8 cellular contexts compared by ENCODE assay signal in the genomic region with DNA sequence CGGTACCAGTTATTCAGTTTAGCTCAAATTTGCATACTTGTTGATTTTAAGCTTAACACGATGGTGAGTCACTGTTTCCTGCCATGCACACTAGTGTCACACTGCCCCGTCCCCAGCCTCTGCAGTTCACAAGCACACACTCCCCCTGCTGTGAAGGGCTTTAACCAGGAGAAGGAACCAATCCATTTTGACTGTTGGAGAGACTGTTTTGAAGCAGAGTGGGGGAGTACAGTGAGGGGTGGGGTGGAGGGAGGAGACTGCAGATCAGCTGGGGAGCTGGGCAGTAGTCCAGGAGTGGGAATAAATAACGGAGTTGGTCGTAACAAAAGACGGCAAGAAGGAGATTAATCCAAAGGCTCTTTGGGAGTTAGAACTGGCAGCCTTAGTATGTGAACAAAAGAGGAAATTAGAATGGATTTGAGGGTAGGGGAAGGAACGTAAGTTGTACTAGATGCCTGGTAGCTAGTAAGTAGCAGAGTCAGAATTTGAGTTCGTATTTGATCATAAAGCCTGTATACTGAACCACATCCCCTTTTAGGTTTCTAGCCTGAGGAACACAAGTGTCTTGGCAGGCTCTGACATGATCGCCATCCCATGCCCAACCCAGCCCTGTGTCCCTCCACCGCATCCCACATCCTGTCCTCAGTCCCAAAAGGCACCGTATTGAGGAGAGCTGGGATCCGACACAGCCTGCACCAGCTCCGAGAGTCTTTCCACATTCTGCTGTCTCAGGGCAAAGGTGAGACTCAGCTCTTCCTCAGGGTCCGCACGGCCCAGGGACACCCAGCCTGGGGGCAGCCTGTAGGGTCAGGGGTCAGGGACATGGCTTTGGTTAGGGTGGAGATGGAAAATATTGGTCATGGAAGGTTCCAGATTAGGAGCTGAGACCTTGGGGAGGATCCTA. TPM values are rescaled to one million over a fixed set of nuclear protein-coding genes. Genes with fewer than 3 reads are reported as not detected.
DNase-seq lines count a peak whose midpoint lies in the region; ATAC-seq lines count a peak whose summit lies in the region.

No MANE protein-coding gene starts in this region.

- peak overlapping the region; percentile 57 for H3K27ac ChIP-seq in KOPT-K1 (ENCODE audit: low read depth, low read length, poor library complexity, severe bottlenecking)
- H3K27ac ChIP-seq in ectodermal cell (ENCODE audit: insufficient read depth, low read depth, low read length, poor library complexity, severe bottlenecking) = no peak overlapping the region

- peaks cover 15% of the 10 kb centered on the region for H3K4me1 ChIP-seq in ectodermal cell (ENCODE audit: control insufficient read depth, insufficient read depth, low read length)

- DNase-seq in activated CD4-positive, alpha-beta T cell treated with anti-CD3 and anti-CD28 coated beads for 48 hours = peak; percentile 71
- peak; percentile 42 to 43 for DNase-seq in memory B cell (ENCODE audit: low spot score in 2 of 2)
- DNase-seq in stimulated activated CD8-positive, alpha-beta memory T cell treated with anti-CD3 and anti-CD28 coated beads, Interleukin-7, amount 100 ng/mL, for 4 hours (ENCODE audit: low read depth in 2 of 2) = peak; percentile 66 to 73
- DNase-seq in SHP77 (lab: John Stamatoyannopoulos, UW) = no peak

- H3K36me3 ChIP-seq in KOPT-K1 (ENCODE audit: insufficient read depth, low read length) (peaks cover 16% of the 10 kb centered on the region; the same call in 1 of the 2 replicates), ectodermal cell (ENCODE audit: control insufficient read depth, insufficient read depth, low read length) (no peaks in the 10 kb centered on the region)

- H3K27ac Mint-ChIP-seq in memory B cell = no peak overlapping the region

- peak overlapping the region; percentile 69 for H3K4me3 ChIP-seq in GM08714 (ENCODE audit: low read length)
- H3K4me3 ChIP-seq in ectodermal cell (ENCODE audit: insufficient read depth, low read depth, low read length) = peak overlapping the region; percentile 82

- ATAC-seq in memory B cell (ENCODE audit: low read depth) (peak; percentile 50), HG03565 (IDR thresholded peaks at IDR 0.05; ENCODE audit: unreplicated experiment) (no peak)

- WGBS in ectodermal cell, 2 experiments = 60 to 64% methylated on average over 15 of the region's 15 CpGs

- peaks cover 18% of the 10 kb centered on the region for H3K36me3 Mint-ChIP-seq in memory B cell

- no peak overlapping the region for H3K4me3 Mint-ChIP-seq in memory B cell

- H3K27me3 ChIP-seq in ectodermal cell (ENCODE audit: control insufficient read depth, insufficient read depth, low read length, poor library complexity, severe bottlenecking) = no peaks in the 10 kb centered on the region

- no peaks in the 10 kb centered on the region for H3K9me3 Mint-ChIP-seq in memory B cell

- peaks cover 15% of the 10 kb centered on the region for H3K4me1 Mint-ChIP-seq in memory B cell

- no peaks in the 10 kb centered on the region for H3K27me3 Mint-ChIP-seq in memory B cell

- H3K9me3 ChIP-seq in KOPT-K1 (ENCODE audit: insufficient read depth, low read length, poor library complexity, severe bottlenecking) (no peaks in the 10 kb centered on the region), ectodermal cell (ENCODE audit: control insufficient read depth, low read length) (no peaks in the 10 kb centered on the region)

RNA-seq across cellular contexts. Expression of a gene that starts 0.9 kb away (rescaled TPM):
- 65.5 TPM for polyA plus RNA-seq in ectodermal cell (2013, experiment 1 of 4)
- 73.3 TPM for polyA plus RNA-seq in ectodermal cell (2013, experiment 2 of 4)
- polyA plus RNA-seq in ectodermal cell (2013, experiment 3 of 4) = 54.6 TPM
- 63.3 TPM for polyA plus RNA-seq in ectodermal cell (2013, experiment 4 of 4)

RNA-seq across cellular contexts. Expression of a gene that starts 6.4 kb away (rescaled TPM):
- polyA plus RNA-seq in ectodermal cell (2013, experiment 1 of 4) = 195 TPM
- 211 TPM for polyA plus RNA-seq in ectodermal cell (2013, experiment 2 of 4)
- polyA plus RNA-seq in ectodermal cell (2013, experiment 3 of 4) = 209 TPM
- 246 TPM for polyA plus RNA-seq in ectodermal cell (2013, experiment 4 of 4)

RNA-seq across cellular contexts. Expression of a gene that starts 14.8 kb away (rescaled TPM):
- polyA plus RNA-seq in ectodermal cell (2013, experiment 1 of 4) = 132 TPM
- 133 TPM for polyA plus RNA-seq in ectodermal cell (2013, experiment 2 of 4)
- 98.0 TPM for polyA plus RNA-seq in ectodermal cell (2013, experiment 3 of 4)
- 109 TPM for polyA plus RNA-seq in ectodermal cell (2013, experiment 4 of 4)

RNA-seq across cellular contexts. Expression of a gene that starts 15.0 kb away (rescaled TPM):
- polyA plus RNA-seq in ectodermal cell (2013, experiment 1 of 4) = 14.4 TPM
- polyA plus RNA-seq in ectodermal cell (2013, experiment 2 of 4) = 13.6 TPM
- polyA plus RNA-seq in ectodermal cell (2013, experiment 3 of 4) = 8.8 TPM
- 11.9 TPM for polyA plus RNA-seq in ectodermal cell (2013, experiment 4 of 4)

RNA-seq across cellular contexts. Expression of a gene that starts 37.2 kb away (rescaled TPM):
- polyA plus RNA-seq in ectodermal cell (2013, experiment 1 of 4) = 14.4 TPM
- 19.5 TPM for polyA plus RNA-seq in ectodermal cell (2013, experiment 2 of 4)
- polyA plus RNA-seq in ectodermal cell (2013, experiment 3 of 4) = 16.7 TPM
- 19.3 TPM for polyA plus RNA-seq in ectodermal cell (2013, experiment 4 of 4)

Comparison
In these comparisons a context has a peak if more than half of its experiments do, and no peak if none do; other contexts are left out.
1. DNase-seq: peak in activated CD4-positive, alpha-beta T cell treated with anti-CD3 and anti-CD28 coated beads for 48 hours (single experiment), memory B cell (2 of 2) and stimulated activated CD8-positive, alpha-beta memory T cell treated with anti-CD3 and anti-CD28 coated beads, Interleukin-7, amount 100 ng/mL, for 4 hours (2 of 2); none in SHP77 (0 of 2).